7 cellular contexts compared by ENCODE assay signal in genomic region chr7:20929199-20929598, GRCh38.
"Had no signal": no experiment of that assay in that cellular context is flagged by ENCODE, and none has a peak within 500 bp of the region (broad histone marks: within the 10 kb centered on the region; RNA-seq: fewer than 3 reads in every experiment).

No MANE protein-coding gene starts in this region.

- DNase-seq: H9, HCEC 1CT, KBM-7 had no signal

- FAIRE-seq: H1, H54, HTR-8/SVneo had no signal

- H3K4me3 ChIP-seq: GM23338 had no signal

- H3K4me2 ChIP-seq: GM23338 had no signal

- H2AFZ ChIP-seq: GM23338 had no signal

- ATAC-seq: GM23338 had no signal
